In the genomic region with DNA sequence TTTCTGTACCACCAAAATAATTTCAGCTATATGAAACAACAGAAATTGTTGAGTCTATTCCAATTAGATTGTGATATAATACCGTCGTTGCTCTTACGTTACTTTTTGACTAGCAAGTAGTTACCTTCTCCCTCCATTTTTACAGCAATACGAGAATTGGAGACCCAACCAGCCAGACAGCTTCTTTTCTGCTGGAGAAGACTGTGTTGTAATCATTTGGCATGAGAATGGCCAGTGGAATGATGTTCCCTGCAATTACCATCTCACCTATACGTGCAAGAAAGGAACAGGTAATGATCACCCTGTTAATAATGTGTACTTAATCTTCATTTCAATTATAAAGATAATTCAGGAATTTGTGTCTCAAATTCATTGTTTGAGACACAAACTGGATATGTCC, we compare ENCODE assay signal across 21 cellular contexts.
"Had no signal": no experiment of that assay in that cellular context is flagged by ENCODE, and none has a peak within 500 bp of the region (broad histone marks: within the 10 kb centered on the region; RNA-seq: fewer than 3 reads in every experiment).

No MANE protein-coding gene starts in this region.

- H3K27ac Mint-ChIP-seq: immature natural killer cell, mesothelial cell of epicardium had no signal

- H3K4me1 ChIP-seq: esophagus muscularis mucosa, gastroesophageal sphincter, lower lobe of right lung had no signal

- H3K4me2 ChIP-seq: hepatocyte had no signal

- H3K4me3 ChIP-seq: coronary artery, dorsolateral prefrontal cortex, esophagus muscularis mucosa, gastroesophageal sphincter, heart left ventricle, hepatocyte, left lung, lower lobe of right lung, mucosa of descending colon had no signal

- H3K4me3 Mint-ChIP-seq: immature natural killer cell, mesothelial cell of epicardium had no signal

- H3K27me3 ChIP-seq: dorsolateral prefrontal cortex, esophagus muscularis mucosa, foreskin keratinocyte, gastroesophageal sphincter, heart left ventricle, hepatocyte, left lung had no signal

- H3K36me3 ChIP-seq: esophagus muscularis mucosa, lower lobe of right lung had no signal

- H3K9me3 Mint-ChIP-seq: immature natural killer cell had no signal

- H2AFZ ChIP-seq: hepatocyte had no signal

- H3K9me3 ChIP-seq: esophagus muscularis mucosa, left lung, lower lobe of right lung, mucosa of descending colon had no signal

- H3K36me3 Mint-ChIP-seq: immature natural killer cell had no signal

- H3K27ac ChIP-seq: dorsolateral prefrontal cortex, esophagus muscularis mucosa, foreskin keratinocyte, gastroesophageal sphincter, heart left ventricle, hepatocyte, left lung, lower lobe of right lung had no signal

- FAIRE-seq: endothelial cell of umbilical vein had no signal

- ATAC-seq: foreskin keratinocyte, gastroesophageal sphincter, heart left ventricle, left cardiac atrium, left lung, left ventricle myocardium superior, lower lobe of right lung, mucosa of descending colon had no signal

- DNase-seq: dermis blood vessel endothelial cell; dorsolateral prefrontal cortex; effector CD4-positive, alpha-beta T cell; effector memory CD4-positive, alpha-beta T cell; foreskin keratinocyte; heart left ventricle; hypothalamus; immature natural killer cell; islet precursor cell; left cardiac atrium; left lung; left ventricle myocardium superior; lower lobe of right lung; mesenchymal stem cell; mucosa of descending colon had no signal
